ENCODE assay signal across 17 cellular contexts in genomic region chr6:150683320-150683719, GRCh38.
DNase-seq lines count a peak whose midpoint lies in the region; ATAC-seq, FAIRE-seq and TF ChIP-seq lines count a peak whose summit lies in the region.
"Had no signal": no experiment of that assay in that cellular context is flagged by ENCODE, and none has a peak within 500 bp of the region (broad histone marks: within the 10 kb centered on the region; RNA-seq: fewer than 3 reads in every experiment).

No MANE protein-coding gene starts in this region.

- 15 to 30% (median 19%) methylated on average over 6 to 8 of the region's 8 CpGs for WGBS in spleen, 5 donors

- intact Hi-C loops in spleen (cut with DNase I; ENCODE audit: low total_unique reads): no loop called here
- intact Hi-C loops in Calu3 (cut with micrococcal nuclease; ENCODE audit: unreplicated experiment): no loop called here

- peaks cover 16 to 89% (median 62%) of the 10 kb centered on the region in 6 donors for H3K4me1 ChIP-seq in spleen

- no peaks in the 10 kb centered on the region for H3K36me3 ChIP-seq in spleen

- TF ChIP-seq CTCF in spleen (IDR thresholded peaks at IDR 0.05 in 8 of 11, conservative IDR thresholded peaks at IDR 0.05 in 3 of 11) (no peak), Calu3 (IDR thresholded peaks at IDR 0.05; ENCODE audit: unreplicated experiment) (no peak)

- H3K9me3 ChIP-seq in spleen: no peaks in the 10 kb centered on the region

- TF ChIP-seq POLR2A in spleen (IDR thresholded peaks at IDR 0.05): peak in 1 of 3 donors; percentile 31

- no peaks in the 10 kb centered on the region for H3K27me3 Mint-ChIP-seq in Calu3 (ENCODE audit: unreplicated experiment)
- H3K27me3 Mint-ChIP-seq: activated CD4-positive, alpha-beta memory T cell treated with anti-CD3 and anti-CD28 coated beads for 36 hours had no signal

- H3K27ac ChIP-seq in cingulate gyrus (ENCODE audit: low read depth, low read length) (peak overlapping the region; percentile 19), spleen (peak overlapping the region; percentile 55 to 91 (median 82))

- DNase-seq in GM18507 (ENCODE audit: extremely low spot score, insufficient read length, low read depth): no peak
- peak; percentile 31 for DNase-seq in left kidney (ENCODE audit: low read depth, low spot score)
- DNase-seq in spleen: peak; percentile 88
- DNase-seq in retina: no peak
- DNase-seq in Calu3: no peak
- no peak for DNase-seq in hippocampal formation (lab: John Stamatoyannopoulos, UW)
- DNase-seq: activated CD4-positive, alpha-beta memory T cell treated with anti-CD3 and anti-CD28 coated beads for 36 hours; anterior cingulate cortex; DMS 273 treated with DMSO at 0.1 percent for 48 hours; HFFc6; NCI-H82; SIG-M5; T-helper 9 cell had no signal

- H3K4me3 Mint-ChIP-seq in Calu3 (ENCODE audit: low read depth, unreplicated experiment): no peak overlapping the region
- H3K4me3 Mint-ChIP-seq: activated CD4-positive, alpha-beta memory T cell treated with anti-CD3 and anti-CD28 coated beads for 36 hours; activated T-helper 1 cell treated with anti-CD3 and anti-CD28 coated beads, Interleukin-12 subunit alpha, Interleukin-12 subunit beta, Interleukin-2, Interleukin-4 antibody, amounts not matched to agents 30 ng/mL and 10 ng/mL and 1 ng/mL, durations not matched to agents 14 hours and 24 hours and 36 hours; HFFc6 had no signal

- no peaks in the 10 kb centered on the region for H3K9me3 Mint-ChIP-seq in Calu3 (ENCODE audit: low read depth, unreplicated experiment)
- H3K9me3 Mint-ChIP-seq: activated CD4-positive, alpha-beta memory T cell treated with anti-CD3 and anti-CD28 coated beads for 36 hours; activated T-helper 1 cell treated with anti-CD3 and anti-CD28 coated beads, Interleukin-12 subunit alpha, Interleukin-12 subunit beta, Interleukin-2, Interleukin-4 antibody, amounts not matched to agents 30 ng/mL and 10 ng/mL and 1 ng/mL, durations not matched to agents 14 hours and 24 hours and 36 hours had no signal

- no peaks in the 10 kb centered on the region for H3K36me3 Mint-ChIP-seq in Calu3 (ENCODE audit: insufficient read depth, unreplicated experiment)
- H3K36me3 Mint-ChIP-seq: activated CD4-positive, alpha-beta memory T cell treated with anti-CD3 and anti-CD28 coated beads for 36 hours had no signal

- no peaks in the 10 kb centered on the region for H3K4me1 Mint-ChIP-seq in Calu3 (ENCODE audit: low read depth, unreplicated experiment)

- no TSS peak for BruUV-seq in Calu3 (replicated peaks; lab: Mats Ljungman, UMichigan)

- no peak for ATAC-seq in HG02588 (IDR thresholded peaks at IDR 0.05; ENCODE audit: unreplicated experiment)

- CTCF ChIA-PET in Calu3 (lab: Charles Lee): no interaction called here

- peak; percentile 64 for FAIRE-seq in GM18507 (lab: Jason Lieb, UNC)

- H3K27ac Mint-ChIP-seq in Calu3 (ENCODE audit: unreplicated experiment): no peak overlapping the region
- H3K27ac Mint-ChIP-seq: activated CD4-positive, alpha-beta memory T cell treated with anti-CD3 and anti-CD28 coated beads for 36 hours; activated T-helper 1 cell treated with anti-CD3 and anti-CD28 coated beads, Interleukin-12 subunit alpha, Interleukin-12 subunit beta, Interleukin-2, Interleukin-4 antibody, amounts not matched to agents 30 ng/mL and 10 ng/mL and 1 ng/mL, durations not matched to agents 14 hours and 24 hours and 36 hours; HFFc6 had no signal

- no peaks in the 10 kb centered on the region for H3K27me3 ChIP-seq in spleen (replicated peaks in 1 of 7)

- peak overlapping the region; percentile 17 to 65 (median 36) for H3K4me3 ChIP-seq in spleen
- H3K4me3 ChIP-seq: skin epidermis had no signal

Comparison
In these comparisons a context has a peak if more than half of its experiments do, and no peak if none do; other contexts are left out.
1. DNase-seq: peak in left kidney (single experiment) and spleen (single experiment); none in GM18507 (single experiment), retina (single experiment), Calu3 (single experiment) and hippocampal formation (0 of 2).